Comparison of ENCODE assay signal across 17 cellular contexts in the genomic region with DNA sequence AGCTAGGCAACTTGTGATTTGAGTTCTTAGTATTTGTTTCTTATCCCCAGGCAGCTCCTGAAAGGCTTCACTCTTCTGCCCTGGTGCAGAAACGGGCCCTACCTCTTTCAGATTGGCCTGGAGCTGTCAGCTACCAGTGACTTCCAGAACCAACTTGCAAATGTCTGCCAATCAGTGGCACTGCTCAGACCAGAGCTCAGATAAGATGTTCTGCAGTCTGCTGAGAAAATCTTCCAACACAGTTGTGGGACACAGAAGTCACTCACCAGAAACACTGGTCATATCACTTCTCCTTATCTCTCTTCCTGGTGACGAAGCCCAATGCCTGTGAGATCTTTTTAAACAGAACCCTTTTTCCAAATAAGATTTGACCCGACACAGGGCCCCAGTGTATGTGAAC.
A peak's percentile ranks its signal among the peaks of the same experiment; 100 is the strongest.
DNase-seq lines count a peak whose midpoint lies in the region; ATAC-seq and TF ChIP-seq lines count a peak whose summit lies in the region.
"Had no signal": no experiment of that assay in that cellular context is flagged by ENCODE, and none has a peak within 500 bp of the region (broad histone marks: within the 10 kb centered on the region; RNA-seq: fewer than 3 reads in every experiment).

No MANE protein-coding gene starts in this region.

- H4K20me1 ChIP-seq in KMS-11 (ENCODE audit: insufficient read depth) (no peaks in the 10 kb centered on the region), neural progenitor cell (ENCODE audit: low read depth) (no peaks in the 10 kb centered on the region)

- H3K79me2 ChIP-seq in KMS-11 (ENCODE audit: insufficient read depth, low read depth) (no peaks in the 10 kb centered on the region), neural progenitor cell (ENCODE audit: low read depth) (no peaks in the 10 kb centered on the region)

- no peak overlapping the region for H3K27ac ChIP-seq in CD4-positive, alpha-beta memory T cell (ENCODE audit: low read depth, low read length)
- peak overlapping the region; percentile 98 for H3K27ac ChIP-seq in KMS-11
- no peak overlapping the region for H3K27ac ChIP-seq in neural progenitor cell
- H3K27ac ChIP-seq: lower lobe of right lung, thoracic aorta had no signal

- CTCF ChIA-PET in CD4-positive, alpha-beta memory T cell (lab: Charles Lee; ENCODE audit: partially characterized antibody): interaction anchor here (0.9 to 1.8 kb wide), 7 partner anchors 8 to 131 kb away, joined by 3 to 5 read pairs (median 3); no protein-coding TSS in a partner anchor
- CTCF ChIA-PET in activated CD4-positive, alpha-beta memory T cell treated with anti-CD3 and anti-CD28 coated beads for 36 hours (lab: Charles Lee): interaction anchor here (0.7 to 5.9 kb wide), 5 partner anchors 9 to 112 kb away, joined by 3 to 52 read pairs (median 4); no protein-coding TSS in a partner anchor

- ATAC-seq in left lobe of liver: peak; percentile 4
- ATAC-seq: lower lobe of right lung had no signal

- H3K4me3 Mint-ChIP-seq in CD4-positive, alpha-beta memory T cell: no peak overlapping the region
- no peak overlapping the region for H3K4me3 Mint-ChIP-seq in activated CD4-positive, alpha-beta memory T cell treated with anti-CD3 and anti-CD28 coated beads for 36 hours
- H3K4me3 Mint-ChIP-seq in glutamatergic neuron (ENCODE audit: unreplicated experiment) (no peak overlapping the region), neural progenitor cell (no peak overlapping the region)

- H3K9me3 ChIP-seq in CD4-positive, alpha-beta memory T cell (ENCODE audit: control insufficient read depth in 1 of 2, low read length in 2 of 2): no peaks in the 10 kb centered on the region
- H3K9me3 ChIP-seq in neural progenitor cell (ENCODE audit: low read depth): no peaks in the 10 kb centered on the region
- H3K9me3 ChIP-seq: lower lobe of right lung, thoracic aorta had no signal

- H3K9me3 Mint-ChIP-seq in CD4-positive, alpha-beta memory T cell: no peaks in the 10 kb centered on the region
- no peaks in the 10 kb centered on the region for H3K9me3 Mint-ChIP-seq in activated CD4-positive, alpha-beta memory T cell treated with anti-CD3 and anti-CD28 coated beads for 36 hours
- H3K9me3 Mint-ChIP-seq in glutamatergic neuron (ENCODE audit: unreplicated experiment) (peaks cover 6% of the 10 kb centered on the region), neural progenitor cell (no peaks in the 10 kb centered on the region)
- H3K9me3 Mint-ChIP-seq: IgD-negative memory B cell had no signal

- peak overlapping the region; percentile 79 for H3K4me2 ChIP-seq in KMS-11
- no peak overlapping the region for H3K4me2 ChIP-seq in neural progenitor cell

- no peaks in the 10 kb centered on the region for H3K36me3 Mint-ChIP-seq in CD4-positive, alpha-beta memory T cell
- no peaks in the 10 kb centered on the region for H3K36me3 Mint-ChIP-seq in activated CD4-positive, alpha-beta memory T cell treated with anti-CD3 and anti-CD28 coated beads for 36 hours
- H3K36me3 Mint-ChIP-seq in glutamatergic neuron (ENCODE audit: unreplicated experiment): peaks cover 5% of the 10 kb centered on the region
- H3K36me3 Mint-ChIP-seq in neural progenitor cell: no peaks in the 10 kb centered on the region
- H3K36me3 Mint-ChIP-seq: IgD-negative memory B cell had no signal

- H3K4me1 ChIP-seq in CD4-positive, alpha-beta memory T cell (ENCODE audit: insufficient read depth, low read length): peaks cover 54% of the 10 kb centered on the region
- H3K4me1 ChIP-seq in KMS-11 (ENCODE audit: low read depth, poor library complexity, severe bottlenecking): peaks cover 92% of the 10 kb centered on the region
- H3K4me1 ChIP-seq in neural progenitor cell: no peaks in the 10 kb centered on the region

- H3K27me3 Mint-ChIP-seq in CD4-positive, alpha-beta memory T cell: no peaks in the 10 kb centered on the region
- H3K27me3 Mint-ChIP-seq in activated CD4-positive, alpha-beta memory T cell treated with anti-CD3 and anti-CD28 coated beads for 36 hours: no peaks in the 10 kb centered on the region
- H3K27me3 Mint-ChIP-seq in glutamatergic neuron (ENCODE audit: unreplicated experiment) (peaks cover 4% of the 10 kb centered on the region), neural progenitor cell (ENCODE audit: insufficient read depth, low read depth) (peaks cover 5% of the 10 kb centered on the region)

- H3K9ac ChIP-seq in KMS-11 (no peak overlapping the region), neural progenitor cell (no peak overlapping the region)

- intact Hi-C loops in CD4-positive, alpha-beta memory T cell (cut with micrococcal nuclease): loop anchor here (2.0 kb wide), 2 partner anchors 109 to 121 kb away; no protein-coding TSS in a partner anchor
- intact Hi-C loops in activated CD4-positive, alpha-beta memory T cell treated with anti-CD3 and anti-CD28 coated beads for 36 hours (cut with micrococcal nuclease): loop anchor here (2.0 to 10.0 kb wide), 2 partner anchors 113 to 449 kb away; no protein-coding TSS in a partner anchor

- H3K4me1 Mint-ChIP-seq in CD4-positive, alpha-beta memory T cell: peaks cover 33 to 71% (median 43%) of the 10 kb centered on the region in 4 donors
- H3K4me1 Mint-ChIP-seq in activated CD4-positive, alpha-beta memory T cell treated with anti-CD3 and anti-CD28 coated beads for 36 hours (ENCODE audit: low read depth): peaks cover 87% of the 10 kb centered on the region
- H3K4me1 Mint-ChIP-seq in glutamatergic neuron (ENCODE audit: low read depth, unreplicated experiment) (peaks cover 5% of the 10 kb centered on the region), neural progenitor cell (peaks cover 13% of the 10 kb centered on the region)

- H2AFZ ChIP-seq in KMS-11 (ENCODE audit: low read depth): peak overlapping the region; percentile 37; the same call in 1 of the 2 replicates
- H2AFZ ChIP-seq in neural progenitor cell (replicated peaks): no peak overlapping the region

- H3F3A ChIP-seq in neural progenitor cell (ENCODE audit: low read depth): no peaks in the 10 kb centered on the region

- H3K4me3 ChIP-seq in CD4-positive, alpha-beta memory T cell (ENCODE audit: low read length in 2 of 2): no peak overlapping the region
- H3K4me3 ChIP-seq in KMS-11 (IDR thresholded peaks at IDR 0.05; ENCODE audit: insufficient read depth, low read depth, low read length): no peak overlapping the region
- no peak overlapping the region for H3K4me3 ChIP-seq in neural progenitor cell
- H3K4me3 ChIP-seq: lower lobe of right lung, SJSA1, thoracic aorta had no signal

- H3K36me3 ChIP-seq in CD4-positive, alpha-beta memory T cell (ENCODE audit: insufficient read depth, low read length): no peaks in the 10 kb centered on the region
- H3K36me3 ChIP-seq in KMS-11 (ENCODE audit: insufficient read depth): no peaks in the 10 kb centered on the region
- no peaks in the 10 kb centered on the region for H3K36me3 ChIP-seq in neural progenitor cell
- H3K36me3 ChIP-seq: lower lobe of right lung, SJSA1, thoracic aorta had no signal

- TF ChIP-seq CTCF in KMS-11 (conservative IDR thresholded peaks at IDR 0.05; ENCODE audit: low read depth, low read length) (no peak), glutamatergic neuron (IDR thresholded peaks at IDR 0.05; ENCODE audit: partially characterized antibody, unreplicated experiment) (no peak), neural progenitor cell (IDR thresholded peaks at IDR 0.05) (no peak)

- peak overlapping the region in 5 of 7 donors; percentile 2 to 98 (median 35) for H3K27ac Mint-ChIP-seq in CD4-positive, alpha-beta memory T cell
- peak overlapping the region; percentile 91 for H3K27ac Mint-ChIP-seq in activated CD4-positive, alpha-beta memory T cell treated with anti-CD3 and anti-CD28 coated beads for 36 hours
- H3K27ac Mint-ChIP-seq in glutamatergic neuron (ENCODE audit: unreplicated experiment) (no peak overlapping the region), neural progenitor cell (no peak overlapping the region)

- DNase-seq in CD4-positive, alpha-beta memory T cell: no peak
- DNase-seq in activated CD4-positive, alpha-beta memory T cell treated with anti-CD3 and anti-CD28 coated beads for 36 hours: no peak
- DNase-seq in left lobe of liver (ENCODE audit: low spot score): no peak
- no peak for DNase-seq in glutamatergic neuron
- DNase-seq in NCI-H2227 treated with DMSO at 0.1 percent for 48 hours (lab: John Stamatoyannopoulos, UW): no peak
- no peak for DNase-seq in neural progenitor cell (ENCODE audit: low spot score)
- DNase-seq: activated CD4-positive, alpha-beta T cell treated with anti-CD3 and anti-CD28 coated beads for 1 hour; activated naive CD4-positive, alpha-beta T cell treated with anti-CD3 and anti-CD28 coated beads, Interleukin-2, amount 50 U/mL, for 16 hours; erythroblast; lower lobe of right lung; NCI-H1694; NCI-H526; nucleus accumbens had no signal

- H3K27me3 ChIP-seq in CD4-positive, alpha-beta memory T cell (ENCODE audit: insufficient read depth, low read length): no peaks in the 10 kb centered on the region
- no peaks in the 10 kb centered on the region for H3K27me3 ChIP-seq in KMS-11 (ENCODE audit: insufficient read depth, low read depth)
- H3K27me3 ChIP-seq in neural progenitor cell: no peaks in the 10 kb centered on the region
- H3K27me3 ChIP-seq: SJSA1 had no signal

- POLR2A ChIA-PET in CD4-positive, alpha-beta memory T cell (lab: Charles Lee; ENCODE audit: partially characterized antibody): interaction anchor here (1.6 to 5.6 kb wide), 5 partner anchors 61 to 110 kb away, joined by 4 to 49 read pairs (median 10); partner anchors contain the start of gene SMNDC1
- POLR2A ChIA-PET in activated CD4-positive, alpha-beta memory T cell treated with anti-CD3 and anti-CD28 coated beads for 36 hours (lab: Charles Lee): interaction anchor here (0.7 to 6.2 kb wide), 6 partner anchors 10 to 91 kb away, joined by 3 to 56 read pairs (median 10); partner anchors contain the start of gene DUSP5

Comparison
In these comparisons a context has a peak if more than half of its experiments do, and no peak if none do; other contexts are left out.
1. H3K27ac Mint-ChIP-seq: peak in CD4-positive, alpha-beta memory T cell (5 of 7) and activated CD4-positive, alpha-beta memory T cell treated with anti-CD3 and anti-CD28 coated beads for 36 hours (single experiment); none in glutamatergic neuron (single experiment) and neural progenitor cell (single experiment).